ENCODE assay signal across 24 cellular contexts in the genomic region with DNA sequence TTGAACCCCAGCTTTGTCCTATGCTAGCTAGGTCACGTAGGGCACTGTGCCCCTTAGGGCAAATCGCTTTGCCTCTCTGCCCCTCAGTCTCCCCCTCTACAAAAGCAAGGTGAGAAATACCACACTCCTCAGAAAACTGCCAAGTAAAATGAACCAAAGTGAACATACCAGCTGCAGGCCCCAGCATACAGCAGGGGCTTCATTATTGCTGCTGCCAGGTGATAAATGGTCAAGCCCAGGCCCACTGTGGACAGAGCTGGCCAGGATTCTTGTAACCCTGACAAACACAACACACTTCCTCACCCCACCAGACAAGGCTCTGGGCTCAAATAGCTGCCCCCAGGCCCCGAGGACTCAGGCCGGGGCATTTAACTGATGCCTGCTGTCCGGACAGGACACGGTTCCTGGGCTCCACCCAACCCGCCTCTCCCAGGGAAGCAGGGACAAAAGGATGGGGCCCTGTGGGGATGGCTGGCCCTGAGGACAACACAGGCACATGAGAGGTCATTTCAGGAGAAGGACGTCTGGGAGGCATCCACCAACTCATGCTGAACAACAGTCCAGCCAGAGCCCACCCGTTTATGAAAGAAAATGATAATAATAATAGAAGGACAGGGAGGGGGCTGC. TPM values are rescaled to one million over a fixed set of nuclear protein-coding genes. Genes with fewer than 3 reads are reported as not detected.
DNase-seq lines count a peak whose midpoint lies in the region; ATAC-seq, FAIRE-seq and TF ChIP-seq lines count a peak whose summit lies in the region.
"Had no signal": no experiment of that assay in that cellular context is flagged by ENCODE, and none has a peak within 500 bp of the region (broad histone marks: within the 10 kb centered on the region; RNA-seq: fewer than 3 reads in every experiment).

No MANE protein-coding gene starts in this region.

- no peak overlapping the region for H3K9ac ChIP-seq in HepG2 (ENCODE audit: insufficient read depth, low read depth, low read length)

- peaks cover 7% of the 10 kb centered on the region for H3K27me3 Mint-ChIP-seq in nephron progenitor cell (ENCODE audit: low read depth, poor library complexity)
- H3K27me3 Mint-ChIP-seq in CD8-positive, alpha-beta memory T cell = no peaks in the 10 kb centered on the region
- no peaks in the 10 kb centered on the region for H3K27me3 Mint-ChIP-seq in stimulated activated memory B cell treated with anti-CD40 and anti-IgM and Interleukin-4, amounts not matched to agents 10 μg/mL and 1 μg/mL and 100 μg/mL, for 72 hours
- H3K27me3 Mint-ChIP-seq: activated B cell treated with CpG ODN at 0.5 μM for 24 hours had no signal

- intact Hi-C loops in HepG2 (cut with micrococcal nuclease; ENCODE audit: unreplicated experiment) (no loop called here), right lobe of liver (cut with DNase I) (no loop called here)

- H3K36me3 ChIP-seq in HepG2 (replicated peaks in 1 of 2; ENCODE audit: control insufficient read depth in 1 of 2, insufficient read depth in 2 of 2, low read length in 2 of 2) = no peaks in the 10 kb centered on the region
- no peaks in the 10 kb centered on the region for H3K36me3 ChIP-seq in right lobe of liver
- peaks cover 3% of the 10 kb centered on the region for H3K36me3 ChIP-seq in cardiac muscle cell
- no peaks in the 10 kb centered on the region for H3K36me3 ChIP-seq in CD8-positive, alpha-beta memory T cell (ENCODE audit: insufficient read depth, low read length)
- H3K36me3 ChIP-seq: brain microvascular endothelial cell, prostate gland had no signal

- H3K27me3 ChIP-seq in HepG2 (ENCODE audit: control insufficient read depth in 1 of 2, insufficient read depth in 2 of 2, low read length in 2 of 2) (no peaks in the 10 kb centered on the region), right lobe of liver (no peaks in the 10 kb centered on the region), cardiac muscle cell (no peaks in the 10 kb centered on the region)
- no peaks in the 10 kb centered on the region for H3K27me3 ChIP-seq in CD8-positive, alpha-beta memory T cell (ENCODE audit: insufficient read depth, low read length, poor library complexity, severe bottlenecking)
- H3K27me3 ChIP-seq: BE2C, brain microvascular endothelial cell had no signal

- 0 out of 2 replicates have a peak, but pooled peaks cover 5% of the 10 kb centered on the region for H4K20me1 ChIP-seq in HepG2 (ENCODE audit: insufficient read depth, low read length)

- no peak overlapping the region for H3K4me3 ChIP-seq in HepG2 (replicated peaks in 1 of 3; ENCODE audit: insufficient read depth in 1 of 3, low read depth in 2 of 3, low read length in 3 of 3)
- no peak overlapping the region for H3K4me3 ChIP-seq in right lobe of liver
- H3K4me3 ChIP-seq in cardiac muscle cell = no peak overlapping the region
- no peak overlapping the region for H3K4me3 ChIP-seq in CD8-positive, alpha-beta memory T cell (ENCODE audit: low read length)
- H3K4me3 ChIP-seq: coronary artery, prostate gland, skin epidermis, thoracic aorta had no signal

- ATAC-seq in HepG2 = no peak
- ATAC-seq in right lobe of liver = no peak
- ATAC-seq in stimulated activated memory B cell treated with anti-CD40 and anti-IgM and Interleukin-4, amounts not matched to agents 10 μg/mL and 1 μg/mL and 100 μg/mL, for 72 hours = no peak
- ATAC-seq: left colon had no signal

- in situ Hi-C loops in HepG2 (cut with HindIII; ENCODE audit: extremely low pct_ligation_motif_present, low pct_unique_long_range_greater_than_20kb) = no loop called here

- H3K79me2 ChIP-seq in HepG2 (ENCODE audit: insufficient read depth, low read length) = peaks cover 5% of the 10 kb centered on the region

- H3K9me3 ChIP-seq in HepG2 (ENCODE audit: low read length) (no peaks in the 10 kb centered on the region), right lobe of liver (no peaks in the 10 kb centered on the region), cardiac muscle cell (ENCODE audit: low read depth) (no peaks in the 10 kb centered on the region)
- H3K9me3 ChIP-seq in CD8-positive, alpha-beta memory T cell (ENCODE audit: low read length) = no peaks in the 10 kb centered on the region
- H3K9me3 ChIP-seq: BE2C, prostate gland, thoracic aorta had no signal

- H2AFZ ChIP-seq in HepG2 (ENCODE audit: low read length) = no peak overlapping the region

- no peak overlapping the region for H3K4me2 ChIP-seq in HepG2 (ENCODE audit: low read depth, low read length)

- H3K27ac Mint-ChIP-seq in nephron progenitor cell = peak overlapping the region; percentile 61
- H3K27ac Mint-ChIP-seq in CD8-positive, alpha-beta memory T cell = peak overlapping the region in 2 of 8 donors; percentile 2 to 32
- no peak overlapping the region for H3K27ac Mint-ChIP-seq in stimulated activated memory B cell treated with anti-CD40 and anti-IgM and Interleukin-4, amounts not matched to agents 10 μg/mL and 1 μg/mL and 100 μg/mL, for 72 hours
- H3K27ac Mint-ChIP-seq: activated B cell treated with CpG ODN at 0.5 μM for 24 hours had no signal

- no peak overlapping the region for H3K4me3 Mint-ChIP-seq in nephron progenitor cell
- no peak overlapping the region for H3K4me3 Mint-ChIP-seq in CD8-positive, alpha-beta memory T cell
- no peak overlapping the region for H3K4me3 Mint-ChIP-seq in stimulated activated memory B cell treated with anti-CD40 and anti-IgM and Interleukin-4, amounts not matched to agents 10 μg/mL and 1 μg/mL and 100 μg/mL, for 72 hours
- H3K4me3 Mint-ChIP-seq: activated B cell treated with CpG ODN at 0.5 μM for 24 hours had no signal

- FAIRE-seq in HepG2 (lab: Jason Lieb, UNC) = no peak
- FAIRE-seq: H54 had no signal

- no TSS peak for BruUV-seq in HepG2 (replicated peaks; lab: Mats Ljungman, UMichigan)

- DNase-seq in HepG2 (ENCODE audit: low spot score) (no peak), right lobe of liver (no peak), cardiac muscle cell (ENCODE audit: low read depth in 1 of 2, low spot score in 1 of 2) (no peak), nephron progenitor cell (no peak), erythroblast (lab: John Stamatoyannopoulos, UW) (no peak), HuH-7.5 (ENCODE audit: low spot score) (no peak)
- no peak for DNase-seq in CD8-positive, alpha-beta memory T cell
- DNase-seq: activated B cell treated with CpG ODN at 0.5 μM for 24 hours; activated CD4-positive, alpha-beta T cell treated with anti-CD3 and anti-CD28 coated beads, Interleukin-2, amount 50 U/mL, for 48 hours; activated CD8-positive, alpha-beta memory T cell treated with anti-CD3 and anti-CD28 coated beads, Interleukin-2, amount 50 U/mL, for 48 hours; activated effector memory CD4-positive, alpha-beta T cell treated with anti-CD3 and anti-CD28 coated beads, Interleukin-2, amount 50 U/mL, for 16 hours; brain microvascular endothelial cell; left colon; NCI-H524 treated with DMSO at 0.1 percent for 48 hours; stimulated activated CD4-positive, alpha-beta T cell treated with anti-CD3 and anti-CD28 coated beads, Interleukin-2, amount 100 ng/mL, for 24 hours; stimulated activated naive CD4-positive, alpha-beta T cell; T-helper 9 cell had no signal

- TF ChIP-seq RAD21 in HepG2 (CRISPR knock-in tag; IDR thresholded peaks at IDR 0.05) = no peak

- no peaks in the 10 kb centered on the region for H3K4me1 ChIP-seq in HepG2 (ENCODE audit: insufficient read depth, low read length)
- no peaks in the 10 kb centered on the region for H3K4me1 ChIP-seq in right lobe of liver
- peaks cover 30% of the 10 kb centered on the region for H3K4me1 ChIP-seq in cardiac muscle cell (ENCODE audit: low read depth)
- no peaks in the 10 kb centered on the region for H3K4me1 ChIP-seq in CD8-positive, alpha-beta memory T cell (ENCODE audit: insufficient read depth, low read length)

- H3K9me3 Mint-ChIP-seq in nephron progenitor cell = no peaks in the 10 kb centered on the region
- H3K9me3 Mint-ChIP-seq in CD8-positive, alpha-beta memory T cell = no peaks in the 10 kb centered on the region
- no peaks in the 10 kb centered on the region for H3K9me3 Mint-ChIP-seq in stimulated activated memory B cell treated with anti-CD40 and anti-IgM and Interleukin-4, amounts not matched to agents 10 μg/mL and 1 μg/mL and 100 μg/mL, for 72 hours
- H3K9me3 Mint-ChIP-seq: activated B cell treated with CpG ODN at 0.5 μM for 24 hours had no signal

- TF ChIP-seq POLR2A in HepG2 (IDR thresholded peaks at IDR 0.05; ENCODE audit: insufficient read depth in 1 of 2, low read depth in 2 of 2, low read length in 2 of 2) = no peak
- TF ChIP-seq POLR2A in right lobe of liver (IDR thresholded peaks at IDR 0.05) = no peak
- no peak for TF ChIP-seq POLR2A in erythroblast (IDR thresholded peaks at IDR 0.05; ENCODE audit: low read length)

- TF ChIP-seq CTCF in HepG2 (CRISPR knock-in tag; IDR thresholded peaks at IDR 0.05) (no peak), right lobe of liver (IDR thresholded peaks at IDR 0.05) (no peak), cardiac muscle cell (IDR thresholded peaks at IDR 0.05; ENCODE audit: low read depth, low read length) (no peak), nephron progenitor cell (IDR thresholded peaks at IDR 0.05) (no peak)

- peaks cover 70% of the 10 kb centered on the region for H3K4me1 Mint-ChIP-seq in nephron progenitor cell
- peaks cover 6 to 25% (median 16%) of the 10 kb centered on the region in 3 donors for H3K4me1 Mint-ChIP-seq in CD8-positive, alpha-beta memory T cell
- H3K4me1 Mint-ChIP-seq in stimulated activated memory B cell treated with anti-CD40 and anti-IgM and Interleukin-4, amounts not matched to agents 10 μg/mL and 1 μg/mL and 100 μg/mL, for 72 hours = peaks cover 25% of the 10 kb centered on the region

- H3K36me3 Mint-ChIP-seq in nephron progenitor cell (ENCODE audit: low read depth) = peaks cover 5% of the 10 kb centered on the region
- H3K36me3 Mint-ChIP-seq in CD8-positive, alpha-beta memory T cell = peaks cover 0 to 40% (median 4%) of the 10 kb centered on the region in 3 donors
- H3K36me3 Mint-ChIP-seq in stimulated activated memory B cell treated with anti-CD40 and anti-IgM and Interleukin-4, amounts not matched to agents 10 μg/mL and 1 μg/mL and 100 μg/mL, for 72 hours = peaks cover 39% of the 10 kb centered on the region

- TF ChIP-seq EP300 in HepG2 (IDR thresholded peaks at IDR 0.05; ENCODE audit: low read depth in 2 of 2, low read length in 2 of 2) (no peak), HepG2 (CRISPR knock-in tag; IDR thresholded peaks at IDR 0.05; ENCODE audit: borderline replicate concordance) (no peak)

- POLR2A ChIA-PET in HepG2 (lab: Yijun Ruan, JAX) = interaction anchor here (1.0 kb wide), 1 partner anchor 12 kb away, joined by 3 read pairs; no protein-coding TSS in a partner anchor
- POLR2A ChIA-PET in CD8-positive, alpha-beta memory T cell (lab: Charles Lee) = interaction anchor here (0.5 kb wide), 1 partner anchor 113 kb away, joined by 4 read pairs; no protein-coding TSS in a partner anchor

- H3K27ac ChIP-seq in HepG2 (ENCODE audit: extremely low read length, insufficient read depth, low read length) (no peak overlapping the region), right lobe of liver (no peak overlapping the region), cardiac muscle cell (peak overlapping the region; percentile 84)
- no peak overlapping the region for H3K27ac ChIP-seq in CD8-positive, alpha-beta memory T cell (ENCODE audit: low read depth, low read length)
- H3K27ac ChIP-seq: brain microvascular endothelial cell, coronary artery, prostate gland, thoracic aorta had no signal

- 79% methylated on average over 5 of the region's 9 CpGs for WGBS in HepG2 (ENCODE audit: low lambda C conversion rate)
- 90% methylated on average over 4 of the region's 9 CpGs for WGBS in right lobe of liver (ENCODE audit: insufficient coverage, low coverage, low lambda C conversion rate, missing lambda C conversion rate)

- CTCF ChIA-PET in HepG2 (lab: Yijun Ruan, JAX; ENCODE audit: low intra/inter-chr PET ratio, low total read pairs) = no interaction called here
- CTCF ChIA-PET in CD8-positive, alpha-beta memory T cell (lab: Charles Lee) = no interaction called here

RNA-seq across cellular contexts. Expression of a gene that starts 36.7 kb away (rescaled TPM):
- 5.7 and 6.1 TPM in 2 replicates for total RNA-seq in HepG2 (2016; rRNA removed; fragmentation: Illumina TruSeq; extraction: Trizol)
- 10.5 and 12.4 TPM in 2 replicates for total RNA-seq in HepG2 (2016; cell fraction: cytosol; rRNA removed; fragmentation: Illumina TruSeq; extraction: Trizol; ENCODE audit: low read depth)
- 5.6 and 7.1 TPM in 2 replicates for total RNA-seq in HepG2 (2016; cell fraction: insoluble cytoplasmic fraction; rRNA removed; fragmentation: Illumina TruSeq; extraction: Trizol)
- 15.2 and 16.6 TPM in 2 replicates for total RNA-seq in HepG2 (2016; cell fraction: membrane; rRNA removed; fragmentation: Illumina TruSeq; extraction: Trizol)
- 12.4 and 13.1 TPM in 2 replicates for total RNA-seq in HepG2 (2016; cell fraction: nucleus; rRNA removed; fragmentation: Illumina TruSeq; extraction: Trizol)
- 4.5 and 4.8 TPM in 2 replicates for polyA plus RNA-seq in HepG2 (2011; rRNA removed)
- polyA plus RNA-seq in HepG2 (2011; cell fraction: cytosol; rRNA removed) = 2.8 and 4.1 TPM in 2 replicates
- polyA plus RNA-seq in HepG2 (2011; cell fraction: nucleus; rRNA removed) = 30.4 and 39.4 TPM in 2 replicates
- polyA plus RNA-seq in HepG2 (2012) = 32.8 and 41.1 TPM in 2 replicates
- polyA plus RNA-seq in HepG2 (2016; cell fraction: cytosol; fragmentation: Illumina TruSeq; extraction: Trizol; ENCODE audit: low read depth) = 2.8 and 3.1 TPM in 2 replicates
- polyA plus RNA-seq in HepG2 (2016; cell fraction: insoluble cytoplasmic fraction; fragmentation: Illumina TruSeq; extraction: Trizol; ENCODE audit: low read depth) = 17.3 and 24.8 TPM in 2 replicates
- polyA plus RNA-seq in HepG2 (2016; cell fraction: membrane; fragmentation: Illumina TruSeq; extraction: Trizol; ENCODE audit: low read depth) = 7.1 and 8.9 TPM in 2 replicates
- 43.0 and 54.1 TPM in 2 replicates for polyA plus RNA-seq in HepG2 (2016; cell fraction: nucleus; fragmentation: Illumina TruSeq; extraction: Trizol; ENCODE audit: insufficient read depth, low read depth)
- polyA minus RNA-seq in HepG2 (2011; rRNA and poly(A)+ RNA removed; ENCODE audit: low replicate concordance) = 21.9 and 23.2 TPM in 2 replicates
- polyA minus RNA-seq in HepG2 (2011; cell fraction: cytosol; rRNA and poly(A)+ RNA removed) = 16.5 and 17.0 TPM in 2 replicates
- 20.9 and 22.6 TPM in 2 replicates for polyA minus RNA-seq in HepG2 (2011; cell fraction: nucleus; rRNA and poly(A)+ RNA removed)
- 10 to 100 TPM; 38.1 to 87.5 (median 45.0) TPM for total RNA-seq in right lobe of liver
- total RNA-seq in cardiac muscle cell = 57.4 and 113 TPM in 2 replicates
- polyA plus RNA-seq in cardiac muscle cell = 98.5 and 153 TPM in 2 replicates
- total RNA-seq in CD8-positive, alpha-beta memory T cell = 10 to 100 TPM; 96.6 to 97.4 TPM
- 16.7 TPM for polyA plus RNA-seq in CD8-positive, alpha-beta memory T cell
